ENCODE assay signal across 8 cellular contexts in the genomic region with DNA sequence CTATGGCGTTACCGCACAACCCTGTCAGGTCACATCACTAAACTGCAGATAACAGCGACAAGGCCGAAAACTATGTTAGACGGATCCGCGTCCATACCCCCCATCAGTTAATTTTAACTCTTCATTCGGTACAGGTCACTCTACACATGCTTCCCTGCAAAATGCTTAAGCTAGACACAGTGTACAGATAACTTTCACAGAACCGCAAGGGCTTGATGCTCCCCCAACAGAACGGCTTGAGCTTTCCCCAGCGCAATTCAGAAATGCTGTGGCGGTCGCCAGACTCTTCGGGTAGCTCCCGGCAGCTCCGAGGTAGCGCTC. TPM values are rescaled to one million over a fixed set of nuclear protein-coding genes. Genes with fewer than 3 reads are reported as not detected.
DNase-seq lines count a peak whose midpoint lies in the region; ATAC-seq and TF ChIP-seq lines count a peak whose summit lies in the region.

No MANE protein-coding gene starts in this region.

- no peaks in the 10 kb centered on the region for H3K27me3 Mint-ChIP-seq in activated T-helper 2 cell treated with anti-CD3 and anti-CD28 coated beads, Interferon-gamma antibody, Interleukin-2, Interleukin-4, amounts not matched to agents 10 μg/mL and 5 μg/mL and 100 μg/mL, durations not matched to agents 14 hours and 24 hours and 36 hours (ENCODE audit: low read depth)

- DNase-seq in AG09309 (ENCODE audit: low read depth), result no peak
- DNase-seq in activated T-helper 2 cell treated with anti-CD3 and anti-CD28 coated beads, Interferon-gamma antibody, Interleukin-2, Interleukin-4, amounts not matched to agents 10 μg/mL and 5 μg/mL and 100 μg/mL, durations not matched to agents 14 hours and 24 hours and 36 hours (ENCODE audit: low spot score), result no peak
- DNase-seq in iPS-NIHi11 (ENCODE audit: low spot score), result peak; percentile 12
- peak; percentile 65 for DNase-seq in superior temporal gyrus (ENCODE audit: extremely low spot score)
- no peak for DNase-seq in cerebellar nuclear complex (lab: John Stamatoyannopoulos, UW)
- no peak for DNase-seq in activated gamma-delta T cell (lab: John Stamatoyannopoulos, UW)

- no peak for TF ChIP-seq CTCF in AG09309 (IDR thresholded peaks at IDR 0.05; ENCODE audit: control insufficient read depth, insufficient read depth, low read depth, low read length, missing control alignments)

- no peaks in the 10 kb centered on the region for H3K9me3 Mint-ChIP-seq in activated T-helper 2 cell treated with anti-CD3 and anti-CD28 coated beads, Interferon-gamma antibody, Interleukin-2, Interleukin-4, amounts not matched to agents 10 μg/mL and 5 μg/mL and 100 μg/mL, durations not matched to agents 14 hours and 24 hours and 36 hours

- ATAC-seq in GM19324 (IDR thresholded peaks at IDR 0.05; ENCODE audit: low FRiP score, unreplicated experiment) (peak; percentile 37), HG03354 (IDR thresholded peaks at IDR 0.05; ENCODE audit: poor library complexity, severe bottlenecking, unreplicated experiment) (peak; percentile 38)

- H3K4me3 ChIP-seq in AG09309 (ENCODE audit: control insufficient read depth, low read depth, low read length), result peak overlapping the region; percentile 94

- H3K4me3 Mint-ChIP-seq in activated T-helper 2 cell treated with anti-CD3 and anti-CD28 coated beads, Interferon-gamma antibody, Interleukin-2, Interleukin-4, amounts not matched to agents 10 μg/mL and 5 μg/mL and 100 μg/mL, durations not matched to agents 14 hours and 24 hours and 36 hours (ENCODE audit: low read depth), result peak overlapping the region; percentile 97

- intact Hi-C loops in activated T-helper 2 cell treated with anti-CD3 and anti-CD28 coated beads, Interferon-gamma antibody, Interleukin-2, Interleukin-4, amounts not matched to agents 10 μg/mL and 5 μg/mL and 100 μg/mL, durations not matched to agents 14 hours and 24 hours and 36 hours (cut with micrococcal nuclease), result loop anchor here (1.0 to 10.0 kb wide), 7 partner anchors 136 to 653 kb away; a partner anchor contains a TSS

- H3K4me1 Mint-ChIP-seq in activated T-helper 2 cell treated with anti-CD3 and anti-CD28 coated beads, Interferon-gamma antibody, Interleukin-2, Interleukin-4, amounts not matched to agents 10 μg/mL and 5 μg/mL and 100 μg/mL, durations not matched to agents 14 hours and 24 hours and 36 hours (ENCODE audit: low read depth), result peaks cover 39% of the 10 kb centered on the region

- peaks cover 29% of the 10 kb centered on the region for H3K36me3 Mint-ChIP-seq in activated T-helper 2 cell treated with anti-CD3 and anti-CD28 coated beads, Interferon-gamma antibody, Interleukin-2, Interleukin-4, amounts not matched to agents 10 μg/mL and 5 μg/mL and 100 μg/mL, durations not matched to agents 14 hours and 24 hours and 36 hours (ENCODE audit: low read depth)

- peak overlapping the region; percentile 79 for H3K27ac Mint-ChIP-seq in activated T-helper 2 cell treated with anti-CD3 and anti-CD28 coated beads, Interferon-gamma antibody, Interleukin-2, Interleukin-4, amounts not matched to agents 10 μg/mL and 5 μg/mL and 100 μg/mL, durations not matched to agents 14 hours and 24 hours and 36 hours

RNA-seq across cellular contexts. Expression of a gene that starts 0.3 kb away (rescaled TPM):
- total RNA-seq in activated T-helper 2 cell treated with anti-CD3 and anti-CD28 coated beads, Interferon-gamma antibody, Interleukin-2, Interleukin-4, amounts not matched to agents 10 μg/mL and 5 μg/mL and 100 μg/mL, durations not matched to agents 14 hours and 24 hours and 36 hours, result 92.8 and 94.5 TPM in 2 replicates

Comparison
In these comparisons a context has a peak if more than half of its experiments do, and no peak if none do; other contexts are left out.
1. DNase-seq: peak in iPS-NIHi11 (single experiment) and superior temporal gyrus (single experiment); none in AG09309 (single experiment), activated T-helper 2 cell treated with anti-CD3 and anti-CD28 coated beads, Interferon-gamma antibody, Interleukin-2, Interleukin-4, amounts not matched to agents 10 μg/mL and 5 μg/mL and 100 μg/mL, durations not matched to agents 14 hours and 24 hours and 36 hours (single experiment), cerebellar nuclear complex (0 of 2) and activated gamma-delta T cell (single experiment).